In genomic region chr3:153111056-153111455, GRCh38 we compare ENCODE assay signal across 14 cellular contexts. TPM values are rescaled to one million over a fixed set of nuclear protein-coding genes. Genes with fewer than 3 reads are reported as not detected.
DNase-seq lines count a peak whose midpoint lies in the region; ATAC-seq and TF ChIP-seq lines count a peak whose summit lies in the region.
"Had no signal": no experiment of that assay in that cellular context is flagged by ENCODE, and none has a peak within 500 bp of the region (broad histone marks: within the 10 kb centered on the region; RNA-seq: fewer than 3 reads in every experiment).

No MANE protein-coding gene starts in this region.

- no peaks in the 10 kb centered on the region for H3K9me3 Mint-ChIP-seq in stimulated activated effector memory CD8-positive, alpha-beta T cell treated with anti-CD3 and anti-CD28 coated beads, Interleukin-12 subunit alpha, Interleukin-12 subunit beta, amount 100 ng/mL, for 72 hours
- H3K9me3 Mint-ChIP-seq: GM23338 had no signal

- H3K9me3 ChIP-seq in adipocyte (ENCODE audit: control insufficient read depth, low read length) (no peaks in the 10 kb centered on the region), T-helper 17 cell (ENCODE audit: control insufficient read depth, low read length, poor library complexity, severe bottlenecking) (no peaks in the 10 kb centered on the region), heart right ventricle (no peaks in the 10 kb centered on the region)
- H3K9me3 ChIP-seq: Caco-2 had no signal

- H3K9ac ChIP-seq in adipocyte (ENCODE audit: low read length): no peak overlapping the region

- H3K27me3 Mint-ChIP-seq in T-helper 17 cell: no peaks in the 10 kb centered on the region

- no peaks in the 10 kb centered on the region for H3K27me3 ChIP-seq in adipocyte (replicated peaks; ENCODE audit: control insufficient read depth, insufficient read depth, low read length)
- H3K27me3 ChIP-seq in heart right ventricle: no peaks in the 10 kb centered on the region

- no peaks in the 10 kb centered on the region for H3K36me3 Mint-ChIP-seq in stimulated activated effector memory CD8-positive, alpha-beta T cell treated with anti-CD3 and anti-CD28 coated beads, Interleukin-12 subunit alpha, Interleukin-12 subunit beta, amount 100 ng/mL, for 72 hours
- peaks cover 2% of the 10 kb centered on the region for H3K36me3 Mint-ChIP-seq in T-helper 17 cell (ENCODE audit: low read depth)
- H3K36me3 Mint-ChIP-seq: CD14-positive monocyte; CD8-positive, alpha-beta memory T cell had no signal

- no peak for TF ChIP-seq CTCF in heart right ventricle (IDR thresholded peaks at IDR 0.05)

- H3K4me3 Mint-ChIP-seq in stimulated activated effector memory CD8-positive, alpha-beta T cell treated with anti-CD3 and anti-CD28 coated beads, Interleukin-12 subunit alpha, Interleukin-12 subunit beta, amount 100 ng/mL, for 72 hours: no peak overlapping the region
- H3K4me3 Mint-ChIP-seq in T-helper 17 cell: no peak overlapping the region
- H3K4me3 Mint-ChIP-seq: CD14-positive monocyte; CD8-positive, alpha-beta memory T cell; GM23338 had no signal

- DNase-seq in EL: peak; percentile 5
- peak; percentile 27 for DNase-seq in adipocyte (ENCODE audit: low read depth)
- DNase-seq in fibroblast of peridontal ligament (ENCODE audit: extremely low read depth): peak; percentile 29
- DNase-seq in stimulated activated effector memory CD8-positive, alpha-beta T cell treated with anti-CD3 and anti-CD28 coated beads, Interleukin-12 subunit alpha, Interleukin-12 subunit beta, amount 100 ng/mL, for 72 hours (ENCODE audit: low spot score in 2 of 2): no peak
- no peak for DNase-seq in NCI-H2196 treated with DMSO at 0.1 percent for 48 hours (lab: John Stamatoyannopoulos, UW; ENCODE audit: unreplicated experiment)
- DNase-seq in T-helper 17 cell: no peak
- no peak for DNase-seq in heart right ventricle
- DNase-seq: Caco-2; CD8-positive, alpha-beta memory T cell; DND-41; H7 had no signal

- no peaks in the 10 kb centered on the region for H3K4me1 Mint-ChIP-seq in stimulated activated effector memory CD8-positive, alpha-beta T cell treated with anti-CD3 and anti-CD28 coated beads, Interleukin-12 subunit alpha, Interleukin-12 subunit beta, amount 100 ng/mL, for 72 hours
- H3K4me1 Mint-ChIP-seq in T-helper 17 cell: no peaks in the 10 kb centered on the region
- H3K4me1 Mint-ChIP-seq: CD8-positive, alpha-beta memory T cell; GM23338 had no signal

- ATAC-seq in stimulated activated effector memory CD8-positive, alpha-beta T cell treated with anti-CD3 and anti-CD28 coated beads, Interleukin-12 subunit alpha, Interleukin-12 subunit beta, amount 100 ng/mL, for 72 hours: peak; percentile 48
- ATAC-seq in T-helper 17 cell (no peak), heart right ventricle (no peak)
- ATAC-seq: GM12878, GM23338 had no signal

- no peaks in the 10 kb centered on the region for H3K36me3 ChIP-seq in adipocyte (ENCODE audit: control insufficient read depth, insufficient read depth, low read length, severe bottlenecking)
- H3K36me3 ChIP-seq in heart right ventricle: no peaks in the 10 kb centered on the region

- intact Hi-C loops in heart right ventricle (cut with DNase I): no loop called here

- H3K27ac ChIP-seq in heart right ventricle: no peak overlapping the region

- H3K27ac Mint-ChIP-seq in stimulated activated effector memory CD8-positive, alpha-beta T cell treated with anti-CD3 and anti-CD28 coated beads, Interleukin-12 subunit alpha, Interleukin-12 subunit beta, amount 100 ng/mL, for 72 hours: no peak overlapping the region
- no peak overlapping the region for H3K27ac Mint-ChIP-seq in T-helper 17 cell
- H3K27ac Mint-ChIP-seq: CD14-positive monocyte; CD8-positive, alpha-beta memory T cell; GM23338 had no signal

- WGBS in heart right ventricle, 2 donors: 91% methylated on average over 3 of the region's 3 CpGs

- H3K4me1 ChIP-seq in adipocyte (ENCODE audit: control insufficient read depth, insufficient read depth, low read length) (no peaks in the 10 kb centered on the region), heart right ventricle (no peaks in the 10 kb centered on the region)
- H3K4me1 ChIP-seq: Caco-2 had no signal

- H3K4me3 ChIP-seq in adipocyte (ENCODE audit: low read length): no peak overlapping the region
- H3K4me3 ChIP-seq in heart right ventricle: no peak overlapping the region
- H3K4me3 ChIP-seq: GM12878, GM23338 had no signal

RNA-seq across cellular contexts. Expression of gene RAP2B, which starts 51.0 kb away (rescaled TPM):
- total RNA-seq in T-helper 17 cell: 10 to 100 TPM; 19.7 to 34.3 TPM
- 10 to 100 TPM in 1 of 10 donors, 1 to 10 TPM in 9; 2.4 to 11.1 (median 3.6) TPM for total RNA-seq in heart right ventricle
- polyA plus RNA-seq in heart right ventricle: 1 to 10 TPM; 1.1 to 1.3 TPM

Comparison
In these comparisons a context has a peak if more than half of its experiments do, and no peak if none do; other contexts are left out.
1. DNase-seq: peak in EL (single experiment), adipocyte (single experiment) and fibroblast of peridontal ligament (single experiment); none in stimulated activated effector memory CD8-positive, alpha-beta T cell treated with anti-CD3 and anti-CD28 coated beads, Interleukin-12 subunit alpha, Interleukin-12 subunit beta, amount 100 ng/mL, for 72 hours (0 of 2), NCI-H2196 treated with DMSO at 0.1 percent for 48 hours (single experiment), T-helper 17 cell (0 of 3) and heart right ventricle (0 of 2).